11 cellular contexts compared by ENCODE assay signal in the genomic region with DNA sequence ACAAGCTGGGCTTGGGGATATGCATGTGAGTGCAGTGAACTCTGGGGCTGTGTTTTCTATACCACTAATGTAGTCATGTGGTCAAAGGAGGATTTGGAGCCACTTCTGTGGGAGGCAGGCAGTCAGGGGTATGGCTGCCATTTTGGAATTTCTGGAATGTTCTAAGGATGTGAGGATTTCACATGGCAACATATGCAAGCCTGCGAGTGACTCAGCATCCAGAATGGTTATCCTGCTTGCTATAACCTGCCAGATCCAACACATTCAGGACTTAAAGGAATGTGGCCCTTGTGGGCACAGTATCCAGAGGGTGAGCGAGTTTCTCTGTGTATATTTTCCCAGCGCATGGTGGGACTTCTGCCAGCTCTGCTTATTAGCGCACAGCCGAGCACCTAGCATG.
A peak's percentile ranks its signal among the peaks of the same experiment; 100 is the strongest.
DNase-seq lines count a peak whose midpoint lies in the region; ATAC-seq, FAIRE-seq and TF ChIP-seq lines count a peak whose summit lies in the region.
"Had no signal": no experiment of that assay in that cellular context is flagged by ENCODE, and none has a peak within 500 bp of the region (broad histone marks: within the 10 kb centered on the region; RNA-seq: fewer than 3 reads in every experiment).

No MANE protein-coding gene starts in this region.

- ATAC-seq in HG03469 (IDR thresholded peaks at IDR 0.05; ENCODE audit: unreplicated experiment): no peak

- DNase-seq in AG04449 (ENCODE audit: low read depth, low spot score) (peak; percentile 51), HT1080 (ENCODE audit: low read depth) (peak; percentile 73), bronchial epithelial cell (ENCODE audit: low read depth) (peak; percentile 98), iPS-NIHi11 (ENCODE audit: low spot score) (peak; percentile 41), cerebellum (ENCODE audit: low spot score) (no peak), NCI-H1092 (lab: John Stamatoyannopoulos, UW) (no peak), GOT3 (lab: John Stamatoyannopoulos, UW) (no peak)
- DNase-seq: activated CD8-positive, alpha-beta memory T cell treated with anti-CD3 and anti-CD28 coated beads, Interleukin-2, amount 50 U/mL, for 48 hours; NCI-H446 treated with DMSO at 0.1 percent for 48 hours had no signal

- no peaks in the 10 kb centered on the region for H3K27me3 ChIP-seq in bronchial epithelial cell (ENCODE audit: control insufficient read depth, insufficient read depth, low read length)
- H3K27me3 ChIP-seq: vagina had no signal

- no peaks in the 10 kb centered on the region for H3K36me3 ChIP-seq in bronchial epithelial cell (ENCODE audit: control insufficient read depth, insufficient read depth, low read length)
- H3K36me3 ChIP-seq: vagina had no signal

- POLR2A ChIA-PET in AG04449 (lab: Yijun Ruan, JAX): no interaction called here

- TF ChIP-seq CTCF in AG04449 (IDR thresholded peaks at IDR 0.05; ENCODE audit: insufficient read depth, low read length, missing control alignments): no peak
- TF ChIP-seq CTCF in bronchial epithelial cell (IDR thresholded peaks at IDR 0.05; ENCODE audit: insufficient read depth, low read length, severe bottlenecking): no peak

- CTCF ChIA-PET in AG04449 (lab: Yijun Ruan, JAX): interaction anchor here (1.0 to 5.0 kb wide), 5 partner anchors 12 to 309 kb away, joined by 3 to 26 read pairs (median 4); no protein-coding TSS in a partner anchor

- peak; percentile 96 for FAIRE-seq in bronchial epithelial cell (lab: Jason Lieb, UNC)

- no peak overlapping the region for H3K4me3 ChIP-seq in AG04449 (ENCODE audit: low read depth, low read length)
- no peak overlapping the region for H3K4me3 ChIP-seq in bronchial epithelial cell (ENCODE audit: low read depth, low read length)
- H3K4me3 ChIP-seq: vagina had no signal

Comparison
In these comparisons a context has a peak if more than half of its experiments do, and no peak if none do; other contexts are left out.
1. DNase-seq: peak in AG04449 (single experiment), HT1080 (single experiment), bronchial epithelial cell (single experiment) and iPS-NIHi11 (single experiment); none in cerebellum (single experiment), NCI-H1092 (single experiment) and GOT3 (single experiment).